20 cellular contexts compared by ENCODE assay signal in genomic region chr6:9240861-9241260, GRCh38.
DNase-seq lines count a peak whose midpoint lies in the region; ATAC-seq, FAIRE-seq and TF ChIP-seq lines count a peak whose summit lies in the region.
"Had no signal": no experiment of that assay in that cellular context is flagged by ENCODE, and none has a peak within 500 bp of the region (broad histone marks: within the 10 kb centered on the region; RNA-seq: fewer than 3 reads in every experiment).

No MANE protein-coding gene starts in this region.

- in situ Hi-C loops in IMR-90 (cut with MboI; ENCODE audit: low sequenced_read_pairs) = no loop called here

- H3K14ac ChIP-seq in IMR-90 (replicated peaks; ENCODE audit: low read depth, low read length) = no peak overlapping the region
- no peak overlapping the region for H3K14ac ChIP-seq in H1 (ENCODE audit: insufficient read length)

- H3K79me1 ChIP-seq in IMR-90 (ENCODE audit: low read depth in 1 of 2, low read length in 2 of 2) (no peaks in the 10 kb centered on the region), H1 (ENCODE audit: low read depth, low read length) (no peaks in the 10 kb centered on the region)

- FAIRE-seq in A549 (lab: Jason Lieb, UNC) (no peak), H1 (lab: Jason Lieb, UNC) (no peak)
- FAIRE-seq: A204.1, D721Med, G401.6, GM12891, GM19239 had no signal

- H3K4me3 ChIP-seq in A549 (no peak overlapping the region), IMR-90 (ENCODE audit: insufficient read depth, low read depth, low read length) (no peak overlapping the region), H1 (ENCODE audit: extremely low read depth in 1 of 4, insufficient read depth in 2 of 4, low read depth in 3 of 4, low read length in 4 of 4) (no peak overlapping the region)
- H3K4me3 ChIP-seq: BLaER1 treated with 17β-estradiol and CSF1 and Interleukin-3, amounts not matched to agents 10 nM and 100 nM had no signal

- H3K27me3 ChIP-seq in IMR-90 (ENCODE audit: control insufficient read depth, insufficient read depth, low read length) = no peaks in the 10 kb centered on the region
- H3K27me3 ChIP-seq in H1 (replicated peaks in 1 of 4; ENCODE audit: control insufficient read depth in 3 of 4, extremely low read depth in 1 of 4, insufficient read depth in 3 of 4, low read length in 3 of 4) = no peaks in the 10 kb centered on the region
- H3K27me3 ChIP-seq: BLaER1 treated with 17β-estradiol and CSF1 and Interleukin-3, amounts not matched to agents 10 nM and 100 nM had no signal

- ATAC-seq in A549 (no peak), IMR-90 (ENCODE audit: low read depth) (no peak)
- ATAC-seq: CD8-positive, alpha-beta T cell had no signal

- no peak overlapping the region for H3K56ac ChIP-seq in IMR-90 (ENCODE audit: extremely low read depth, insufficient read depth, low read length)
- no peak overlapping the region for H3K56ac ChIP-seq in H1 (replicated peaks; ENCODE audit: insufficient read length, low read depth, low read length)

- no peak overlapping the region for H4K91ac ChIP-seq in IMR-90 (ENCODE audit: insufficient read depth, low read depth, low read length)
- no peak overlapping the region for H4K91ac ChIP-seq in H1 (replicated peaks; ENCODE audit: insufficient read length, low read length)

- H3K4me1 ChIP-seq in A549 (no peaks in the 10 kb centered on the region), IMR-90 (ENCODE audit: control insufficient read depth, insufficient read depth, low read length) (no peaks in the 10 kb centered on the region), H1 (replicated peaks in 1 of 4; ENCODE audit: control insufficient read depth in 3 of 4, insufficient read depth in 4 of 4, low read length in 3 of 4) (no peaks in the 10 kb centered on the region)
- H3K4me1 ChIP-seq: BLaER1 treated with 17β-estradiol and CSF1 and Interleukin-3, amounts not matched to agents 10 nM and 100 nM; Caco-2 had no signal

- H4K20me1 ChIP-seq in IMR-90 (ENCODE audit: insufficient read depth, low read length) (no peaks in the 10 kb centered on the region), H1 (replicated peaks in 1 of 2; ENCODE audit: control insufficient read depth in 1 of 2, insufficient read depth in 2 of 2, low read length in 2 of 2) (no peaks in the 10 kb centered on the region)
- H4K20me1 ChIP-seq: BLaER1 treated with 17β-estradiol and CSF1 and Interleukin-3, amounts not matched to agents 10 nM and 100 nM had no signal

- H2BK120ac ChIP-seq in IMR-90 (ENCODE audit: low read depth, low read length) (no peak overlapping the region), H1 (replicated peaks; ENCODE audit: low read depth, low read length) (no peak overlapping the region)

- H2BK5ac ChIP-seq in IMR-90 (ENCODE audit: low read depth, low read length, poor library complexity, severe bottlenecking) (no peak overlapping the region), H1 (ENCODE audit: low read depth, low read length) (no peak overlapping the region)

- no peak overlapping the region for H2AK9ac ChIP-seq in IMR-90 (replicated peaks; ENCODE audit: low read depth, low read length, poor library complexity)

- dilution Hi-C loops in IMR-90 (cut with HindIII; ENCODE audit: low sequenced_read_pairs, unreplicated experiment) = no loop called here

- CTCF ChIA-PET in A549 (lab: Yijun Ruan, JAX) = no interaction called here
- CTCF ChIA-PET in IMR-90 (lab: Yijun Ruan, JAX) = no interaction called here
- CTCF ChIA-PET in H1 (lab: Charles Lee; ENCODE audit: partially characterized antibody) = no interaction called here

- H3K18ac ChIP-seq in IMR-90 (ENCODE audit: low read depth, low read length) (no peak overlapping the region), H1 (ENCODE audit: extremely low read depth, low read length) (no peak overlapping the region)

- no peak overlapping the region for H3K27ac ChIP-seq in A549
- H3K27ac ChIP-seq in IMR-90 (ENCODE audit: insufficient read depth, low read length) = no peak overlapping the region
- no peak overlapping the region for H3K27ac ChIP-seq in H1 (ENCODE audit: low read depth, low read length)
- H3K27ac ChIP-seq: BLaER1 treated with 17β-estradiol and CSF1 and Interleukin-3, amounts not matched to agents 10 nM and 100 nM; C4-2B had no signal

- H3K36me3 ChIP-seq in IMR-90 (ENCODE audit: control insufficient read depth, insufficient read depth, low read length) (no peaks in the 10 kb centered on the region), H1 (ENCODE audit: control insufficient read depth in 2 of 4, insufficient read depth in 4 of 4, low read length in 3 of 4) (no peaks in the 10 kb centered on the region)
- H3K36me3 ChIP-seq: BLaER1 treated with 17β-estradiol and CSF1 and Interleukin-3, amounts not matched to agents 10 nM and 100 nM had no signal

- H3K79me2 ChIP-seq in H1 (ENCODE audit: control insufficient read depth in 1 of 2, insufficient read depth in 2 of 2, low read length in 2 of 2) = no peaks in the 10 kb centered on the region

- 64% methylated on average over 2 of the region's 2 CpGs for WGBS in A549 (ENCODE audit: missing lambda C conversion rate)
- WGBS in IMR-90 (ENCODE audit: extremely low coverage in 2 of 2, insufficient read length in 1 of 2), 2 experiments = 71% methylated on average over 1 of the region's 2 CpGs; no CpG with 5 or more reads in 1 of the 2 experiments
- WGBS in H1 (ENCODE audit: extremely low coverage in 1 of 2, insufficient coverage in 1 of 2, insufficient read length in 1 of 2, insufficient replicate concordance in 2 of 2, low coverage in 1 of 2, low lambda C conversion rate in 2 of 2, missing lambda C conversion rate in 1 of 2), 2 experiments = 79% methylated on average over 2 of the region's 2 CpGs; no CpG with 5 or more reads in 1 of the 2 experiments

- no peaks in the 10 kb centered on the region for H3K9me1 ChIP-seq in IMR-90 (ENCODE audit: insufficient read depth, low read length)

- intact Hi-C loops in IMR-90 (cut with micrococcal nuclease) = no loop called here

- H4K8ac ChIP-seq in IMR-90 (ENCODE audit: low read depth in 2 of 2, low read length in 2 of 2) (no peak overlapping the region), H1 (ENCODE audit: extremely low read depth, insufficient read depth, low read length) (no peak overlapping the region)

- no peak for DNase-seq in A549 (ENCODE audit: low read depth in 1 of 2, low spot score in 1 of 2)
- DNase-seq in IMR-90 = no peak
- no peak for DNase-seq in H1 (ENCODE audit: low read depth in 1 of 2, low spot score in 2 of 2)
- no peak for DNase-seq in NCI-H526 treated with DMSO at 0.1 percent for 48 hours (lab: John Stamatoyannopoulos, UW)
- DNase-seq in HPDE6-E6E7 (ENCODE audit: extremely low spot score) = no peak
- DNase-seq: 8988T; AML-193; Caco-2; Calu3; CD4-positive, alpha-beta T cell; CD8-positive, alpha-beta T cell; DMS79 treated with DMSO at 0.1 percent for 48 hours; GF-D8 had no signal

- no TSS peak for BruUV-seq in IMR-90 (replicated peaks; lab: Mats Ljungman, UMichigan)

- H3K9ac ChIP-seq in IMR-90 (ENCODE audit: low read depth, low read length) (no peak overlapping the region), H1 (replicated peaks in 1 of 4; ENCODE audit: extremely low read depth in 1 of 4, low read depth in 3 of 4, low read length in 3 of 4) (no peak overlapping the region)
- H3K9ac ChIP-seq: BLaER1 treated with 17β-estradiol and CSF1 and Interleukin-3, amounts not matched to agents 10 nM and 100 nM had no signal

- H2AK5ac ChIP-seq in IMR-90 (ENCODE audit: low read depth, low read length) (no peak overlapping the region), H1 (ENCODE audit: low read depth, low read length) (no peak overlapping the region)

- no peaks in the 10 kb centered on the region for H3K9me3 ChIP-seq in A549
- H3K9me3 ChIP-seq in IMR-90 (ENCODE audit: control insufficient read depth, insufficient read depth, low read length) = no peaks in the 10 kb centered on the region; the same call in 1 of the 2 replicates
- H3K9me3 ChIP-seq in H1 (ENCODE audit: insufficient read depth in 2 of 2, low read depth in 1 of 2, low read length in 1 of 2) = no peaks in the 10 kb centered on the region
- H3K9me3 ChIP-seq: BLaER1 treated with 17β-estradiol and CSF1 and Interleukin-3, amounts not matched to agents 10 nM and 100 nM; Caco-2 had no signal

- H2BK12ac ChIP-seq in H1 (ENCODE audit: low read depth, low read length) = no peak overlapping the region

- TF ChIP-seq POLR2A in A549 (IDR thresholded peaks at IDR 0.05; ENCODE audit: low read length) (no peak), IMR-90 (IDR thresholded peaks at IDR 0.05; ENCODE audit: low read depth, low read length) (no peak), H1 (IDR thresholded peaks at IDR 0.05; ENCODE audit: control extremely low read depth in 1 of 2, low read depth in 2 of 2, low read length in 2 of 2) (no peak)

- no peak for TF ChIP-seq EP300 in A549 (IDR thresholded peaks at IDR 0.05)
- TF ChIP-seq EP300 in H1 (IDR thresholded peaks at IDR 0.05; ENCODE audit: borderline replicate concordance in 1 of 2, low read depth in 2 of 2, low read length in 2 of 2) = no peak

- TF ChIP-seq RAD21 in A549 (conservative IDR thresholded peaks at IDR 0.05 in 1 of 2, IDR thresholded peaks at IDR 0.05 in 1 of 2) (no peak), IMR-90 (IDR thresholded peaks at IDR 0.05; ENCODE audit: low read length) (no peak), H1 (IDR thresholded peaks at IDR 0.05 in 1 of 2, conservative IDR thresholded peaks at IDR 0.05 in 1 of 2; ENCODE audit: low read depth in 2 of 2, low read length in 2 of 2) (no peak)

- H2BK20ac ChIP-seq in IMR-90 (ENCODE audit: low read depth, low read length) (no peak overlapping the region), H1 (ENCODE audit: low read length) (no peak overlapping the region)

- no peak overlapping the region for H2AFZ ChIP-seq in IMR-90 (replicated peaks; ENCODE audit: low read length, poor library complexity)
- H2AFZ ChIP-seq in H1 (ENCODE audit: low read length) = no peak overlapping the region

- no peaks in the 10 kb centered on the region; the same call in 1 of the 2 replicates for H3K23me2 ChIP-seq in H1 (ENCODE audit: low read depth, low read length)

- no peak overlapping the region for H3K23ac ChIP-seq in IMR-90 (ENCODE audit: low read depth, low read length)
- no peak overlapping the region for H3K23ac ChIP-seq in H1 (ENCODE audit: insufficient read length)

- no peak overlapping the region for H2BK15ac ChIP-seq in IMR-90 (ENCODE audit: low read depth, low read length)
- H2BK15ac ChIP-seq in H1 (ENCODE audit: low read length) = no peak overlapping the region

- POLR2A ChIA-PET in A549 (lab: Yijun Ruan, JAX) = no interaction called here
- POLR2A ChIA-PET in IMR-90 (lab: Charles Lee; ENCODE audit: unreplicated experiment) = no interaction called here
- POLR2A ChIA-PET in H1 (lab: Charles Lee; ENCODE audit: partially characterized antibody) = no interaction called here

- H3K4me2 ChIP-seq in A549 (no peak overlapping the region), IMR-90 (ENCODE audit: low read depth, low read length) (no peak overlapping the region), H1 (ENCODE audit: insufficient read depth in 1 of 2, low read depth in 2 of 2, low read length in 2 of 2) (no peak overlapping the region)
- H3K4me2 ChIP-seq: BLaER1 treated with 17β-estradiol and CSF1 and Interleukin-3, amounts not matched to agents 10 nM and 100 nM had no signal

- H4K5ac ChIP-seq in IMR-90 (ENCODE audit: low read depth, low read length) (no peak overlapping the region), H1 (ENCODE audit: insufficient read length, low read depth, low read length) (no peak overlapping the region)

- TF ChIP-seq CTCF in A549 (IDR thresholded peaks at IDR 0.05) (no peak), IMR-90 (conservative IDR thresholded peaks at IDR 0.05; ENCODE audit: low read depth, low read length) (no peak), H1 (IDR thresholded peaks at IDR 0.05; ENCODE audit: control extremely low read depth in 1 of 3, insufficient read depth in 1 of 3, low read depth in 1 of 3, low read length in 3 of 3) (no peak)

- H3K4ac ChIP-seq in IMR-90 (ENCODE audit: low read depth, low read length) (no peak overlapping the region), H1 (replicated peaks; ENCODE audit: insufficient read length, low read depth, low read length) (no peak overlapping the region)

Comparison
In these comparisons a context has a peak if more than half of its experiments do, and no peak if none do; other contexts are left out.
1. Of the 18 proteins assayed by ChIP-seq in both H1 and A549: peak only in H1: none; only in A549: none; in both: MAFK; in neither: 17.